ENCODE assay signal across 28 cellular contexts in the genomic region with DNA sequence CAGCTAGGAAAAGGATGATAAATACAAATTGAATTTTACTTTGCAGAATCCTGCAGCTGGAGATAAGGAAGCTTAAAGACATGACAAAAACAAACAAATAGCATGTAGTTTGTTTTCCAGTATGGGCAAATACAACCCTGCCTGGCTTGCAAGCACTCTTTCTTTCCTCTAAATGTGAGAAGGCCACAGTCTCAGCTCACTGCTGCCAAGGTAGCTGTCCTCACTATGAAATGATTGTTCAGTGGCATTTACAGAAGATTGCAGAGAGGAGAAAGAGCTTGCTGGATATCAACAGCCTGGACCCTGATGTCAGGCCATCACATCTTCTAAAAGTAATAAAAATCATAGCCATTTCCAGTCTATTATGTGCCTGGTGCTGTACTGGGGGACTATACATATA.
"Had no signal": no experiment of that assay in that cellular context is flagged by ENCODE, and none has a peak within 500 bp of the region (broad histone marks: within the 10 kb centered on the region; RNA-seq: fewer than 3 reads in every experiment).

No MANE protein-coding gene starts in this region.

- DNase-seq: colonic mucosa; cortex of kidney; dermis blood vessel endothelial cell; dorsolateral prefrontal cortex; effector CD4-positive, alpha-beta T cell; effector CD8-positive, alpha-beta T cell; effector memory CD4-positive, alpha-beta T cell; effector memory CD8-positive, alpha-beta T cell; endodermal cell; erythroblast; esophagus squamous epithelium; foreskin fibroblast; foreskin keratinocyte; foreskin melanocyte; gastrocnemius medialis; glutamatergic neuron; head of caudate nucleus; heart left ventricle; heart right ventricle had no signal

- H3K36me3 ChIP-seq: colonic mucosa, esophagus squamous epithelium, gastrocnemius medialis, gastroesophageal sphincter, heart left ventricle, heart right ventricle had no signal

- H3K4me1 ChIP-seq: colonic mucosa, esophagus squamous epithelium, foreskin keratinocyte, gastroesophageal sphincter had no signal

- ATAC-seq: effector memory CD8-positive, alpha-beta T cell; esophagus mucosa; foreskin keratinocyte; gastrocnemius medialis; gastroesophageal sphincter; heart left ventricle had no signal

- FAIRE-seq: colon, endometrium, endothelial cell of umbilical vein, frontal cortex had no signal

- H3K4me3 ChIP-seq: colonic mucosa, coronary artery, dorsolateral prefrontal cortex, esophagus squamous epithelium, gastrocnemius medialis, gastroesophageal sphincter, heart left ventricle, heart right ventricle, hepatocyte had no signal

- H3K9me3 ChIP-seq: colonic mucosa, esophagus squamous epithelium, gastrocnemius medialis, gastroesophageal sphincter had no signal

- H3K4me2 ChIP-seq: hepatocyte had no signal

- H3K27ac ChIP-seq: colonic mucosa, coronary artery, epithelial cell of prostate, esophagus squamous epithelium, foreskin keratinocyte, gastrocnemius medialis, gastroesophageal sphincter, heart left ventricle, heart right ventricle, hepatocyte had no signal

- H3K79me2 ChIP-seq: hepatocyte had no signal

- H3K27me3 ChIP-seq: colonic mucosa, dorsolateral prefrontal cortex, esophagus squamous epithelium, gastrocnemius medialis, gastroesophageal sphincter, heart left ventricle, heart right ventricle, hepatocyte had no signal

- H2AFZ ChIP-seq: hepatocyte had no signal
